11 cellular contexts compared by ENCODE assay signal in the genomic region with DNA sequence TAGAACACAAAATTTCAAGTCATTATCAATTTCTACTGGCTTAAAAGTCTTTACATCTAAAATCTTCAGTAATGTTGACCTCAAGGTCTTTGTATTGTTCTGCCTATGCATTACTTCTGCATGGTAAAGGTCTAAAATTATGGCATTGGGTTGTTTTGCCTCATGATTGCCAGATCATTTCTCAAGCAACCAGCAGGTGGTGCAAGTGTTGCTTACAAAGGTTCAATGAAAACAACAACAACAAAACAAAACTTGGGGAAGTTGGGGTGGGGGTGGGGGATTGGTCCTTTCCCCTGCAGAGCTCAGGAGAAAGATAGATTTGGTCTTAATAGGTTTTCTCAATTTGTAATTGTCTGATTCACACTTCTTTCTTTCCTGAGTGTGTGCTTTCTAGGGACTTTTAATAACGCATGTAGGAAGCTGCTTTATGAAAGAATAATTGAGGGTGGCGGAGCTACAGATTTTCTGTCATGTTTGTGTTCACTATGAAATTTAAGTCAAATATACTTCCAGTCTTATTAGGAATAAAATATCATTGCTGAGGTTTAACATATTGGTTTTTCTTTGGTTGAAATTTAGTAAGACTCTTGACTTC.
DNase-seq lines count a peak whose midpoint lies in the region; ATAC-seq and TF ChIP-seq lines count a peak whose summit lies in the region.
"Had no signal": no experiment of that assay in that cellular context is flagged by ENCODE, and none has a peak within 500 bp of the region (broad histone marks: within the 10 kb centered on the region; RNA-seq: fewer than 3 reads in every experiment).

No MANE protein-coding gene starts in this region.

- no peak overlapping the region for H3K56ac ChIP-seq in IMR-90 (ENCODE audit: extremely low read depth, insufficient read depth, low read length)
- H3K56ac ChIP-seq in mesendoderm (ENCODE audit: low read length), result no peak overlapping the region

- H3K9me3 ChIP-seq in IMR-90 (ENCODE audit: control insufficient read depth, insufficient read depth, low read length) (no peaks in the 10 kb centered on the region), body of pancreas (no peaks in the 10 kb centered on the region), upper lobe of left lung (no peaks in the 10 kb centered on the region)
- H3K9me3 ChIP-seq: esophagus squamous epithelium had no signal

- no peak for ATAC-seq in IMR-90 (ENCODE audit: low read depth)
- no peak for ATAC-seq in body of pancreas
- ATAC-seq in upper lobe of left lung (ENCODE audit: low FRiP score in 2 of 2), result no peak
- no peak for ATAC-seq in naive thymus-derived CD8-positive, alpha-beta T cell
- ATAC-seq: activated CD8-positive, alpha-beta T cell treated with anti-CD3 and anti-CD28 coated beads for 36 hours had no signal

- H3K4me1 Mint-ChIP-seq in naive thymus-derived CD8-positive, alpha-beta T cell, result no peaks in the 10 kb centered on the region

- no peak overlapping the region for H3K23ac ChIP-seq in IMR-90 (ENCODE audit: low read depth, low read length)
- no peak overlapping the region for H3K23ac ChIP-seq in mesendoderm (ENCODE audit: low read length)

- H3K9ac ChIP-seq in IMR-90 (ENCODE audit: low read depth, low read length), result no peak overlapping the region
- H3K9ac ChIP-seq in mesendoderm (ENCODE audit: low read length), result no peak overlapping the region

- intact Hi-C loops in IMR-90 (cut with micrococcal nuclease) (no loop called here), body of pancreas (cut with DNase I) (no loop called here)

- TF ChIP-seq POLR2A in IMR-90 (IDR thresholded peaks at IDR 0.05; ENCODE audit: low read depth, low read length) (no peak), body of pancreas (IDR thresholded peaks at IDR 0.05) (no peak), upper lobe of left lung (IDR thresholded peaks at IDR 0.05) (no peak)

- H3K27ac Mint-ChIP-seq in naive thymus-derived CD8-positive, alpha-beta T cell, result no peak overlapping the region
- H3K27ac Mint-ChIP-seq: activated CD8-positive, alpha-beta T cell treated with anti-CD3 and anti-CD28 coated beads for 36 hours had no signal

- BruUV-seq in IMR-90 (replicated peaks; lab: Mats Ljungman, UMichigan), result no TSS peak

- no peaks in the 10 kb centered on the region for H4K20me1 ChIP-seq in IMR-90 (ENCODE audit: insufficient read depth, low read length)

- H3K18ac ChIP-seq in IMR-90 (ENCODE audit: low read depth, low read length) (no peak overlapping the region), mesendoderm (ENCODE audit: low read length) (no peak overlapping the region)

- H4K91ac ChIP-seq in IMR-90 (ENCODE audit: insufficient read depth, low read depth, low read length), result no peak overlapping the region

- H3K36me3 Mint-ChIP-seq in naive thymus-derived CD8-positive, alpha-beta T cell, result no peaks in the 10 kb centered on the region

- H3K4ac ChIP-seq in IMR-90 (ENCODE audit: low read depth, low read length) (no peak overlapping the region), mesendoderm (ENCODE audit: low read depth, low read length) (no peak overlapping the region)

- H3K27ac ChIP-seq in IMR-90 (ENCODE audit: insufficient read depth, low read length), result no peak overlapping the region
- no peak overlapping the region for H3K27ac ChIP-seq in body of pancreas
- no peak overlapping the region for H3K27ac ChIP-seq in mesendoderm (ENCODE audit: low read depth, low read length)
- no peak overlapping the region for H3K27ac ChIP-seq in upper lobe of left lung
- H3K27ac ChIP-seq: esophagus squamous epithelium had no signal

- peaks cover 2% of the 10 kb centered on the region for H3K36me3 ChIP-seq in IMR-90 (ENCODE audit: control insufficient read depth, insufficient read depth, low read length)
- no peaks in the 10 kb centered on the region for H3K36me3 ChIP-seq in body of pancreas (replicated peaks in 1 of 2; ENCODE audit: insufficient read depth in 1 of 2, low read depth in 2 of 2)
- no peaks in the 10 kb centered on the region for H3K36me3 ChIP-seq in mesendoderm (ENCODE audit: control insufficient read depth, insufficient read depth, low read length)
- H3K36me3 ChIP-seq in upper lobe of left lung, result no peaks in the 10 kb centered on the region
- H3K36me3 ChIP-seq: esophagus squamous epithelium had no signal

- H3K14ac ChIP-seq in IMR-90 (replicated peaks; ENCODE audit: low read depth, low read length), result no peak overlapping the region

- no peak overlapping the region for H4K5ac ChIP-seq in IMR-90 (ENCODE audit: low read depth, low read length)
- no peak overlapping the region for H4K5ac ChIP-seq in mesendoderm (ENCODE audit: low read length)

- no CpG with 5 or more reads among the region's 2 CpGs for WGBS in IMR-90 (ENCODE audit: extremely low coverage in 2 of 2, insufficient read length in 1 of 2), 2 experiments
- WGBS in body of pancreas, 2 donors, result 83 to 96% methylated on average over 2 of the region's 2 CpGs
- WGBS in mesendoderm (ENCODE audit: extremely low coverage, insufficient coverage, low lambda C conversion rate), result no CpG with 5 or more reads among the region's 2 CpGs
- WGBS in upper lobe of left lung, 2 donors, result 90 to 94% methylated on average over 2 of the region's 2 CpGs

- in situ Hi-C loops in IMR-90 (cut with MboI; ENCODE audit: low sequenced_read_pairs), result no loop called here

- H2AK5ac ChIP-seq in IMR-90 (ENCODE audit: low read depth, low read length), result no peak overlapping the region
- no peak overlapping the region for H2AK5ac ChIP-seq in mesendoderm (ENCODE audit: low read length)

- H3K9me3 Mint-ChIP-seq in naive thymus-derived CD8-positive, alpha-beta T cell, result no peaks in the 10 kb centered on the region
- H3K9me3 Mint-ChIP-seq: activated CD8-positive, alpha-beta T cell treated with anti-CD3 and anti-CD28 coated beads for 36 hours had no signal

- CTCF ChIA-PET in IMR-90 (lab: Yijun Ruan, JAX), result no interaction called here

- no peak overlapping the region for H2AK9ac ChIP-seq in IMR-90 (replicated peaks; ENCODE audit: low read depth, low read length, poor library complexity)

- no peaks in the 10 kb centered on the region for H3K79me2 ChIP-seq in mesendoderm (ENCODE audit: control insufficient read depth, insufficient read depth, low read length)

- no peak overlapping the region for H3K4me3 Mint-ChIP-seq in naive thymus-derived CD8-positive, alpha-beta T cell
- H3K4me3 Mint-ChIP-seq: activated CD8-positive, alpha-beta T cell treated with anti-CD3 and anti-CD28 coated beads for 36 hours had no signal

- TF ChIP-seq CTCF in IMR-90 (conservative IDR thresholded peaks at IDR 0.05; ENCODE audit: low read depth, low read length), result peak; percentile 12; the same call in 1 of the 2 replicates
- TF ChIP-seq CTCF in body of pancreas (IDR thresholded peaks at IDR 0.05), result peak in 5 of 7 experiments; percentile 10 to 33 (median 28)
- TF ChIP-seq CTCF in upper lobe of left lung (IDR thresholded peaks at IDR 0.05), result no peak

- H4K8ac ChIP-seq in IMR-90 (ENCODE audit: low read depth in 2 of 2, low read length in 2 of 2) (no peak overlapping the region), mesendoderm (ENCODE audit: low read depth, low read length) (no peak overlapping the region)

- H3K4me3 ChIP-seq in IMR-90 (ENCODE audit: insufficient read depth, low read depth, low read length) (no peak overlapping the region), body of pancreas (no peak overlapping the region), mesendoderm (ENCODE audit: low read length) (no peak overlapping the region), upper lobe of left lung (no peak overlapping the region)
- H3K4me3 ChIP-seq: esophagus squamous epithelium had no signal

- no peak overlapping the region for H2BK20ac ChIP-seq in IMR-90 (ENCODE audit: low read depth, low read length)

- H3K79me1 ChIP-seq in IMR-90 (ENCODE audit: low read depth in 1 of 2, low read length in 2 of 2) (no peaks in the 10 kb centered on the region), mesendoderm (ENCODE audit: low read length) (no peaks in the 10 kb centered on the region)

- TF ChIP-seq RAD21 in IMR-90 (IDR thresholded peaks at IDR 0.05; ENCODE audit: low read length), result no peak

- H3K4me1 ChIP-seq in IMR-90 (ENCODE audit: control insufficient read depth, insufficient read depth, low read length) (no peaks in the 10 kb centered on the region), body of pancreas (no peaks in the 10 kb centered on the region), mesendoderm (ENCODE audit: control insufficient read depth, low read depth, low read length) (no peaks in the 10 kb centered on the region), upper lobe of left lung (no peaks in the 10 kb centered on the region)
- H3K4me1 ChIP-seq: esophagus squamous epithelium had no signal

- H3K27me3 ChIP-seq in IMR-90 (ENCODE audit: control insufficient read depth, insufficient read depth, low read length), result no peaks in the 10 kb centered on the region
- H3K27me3 ChIP-seq in body of pancreas, result no peaks in the 10 kb centered on the region
- no peaks in the 10 kb centered on the region for H3K27me3 ChIP-seq in mesendoderm (ENCODE audit: insufficient read depth, low read length, poor library complexity)
- H3K27me3 ChIP-seq in upper lobe of left lung, result no peaks in the 10 kb centered on the region
- H3K27me3 ChIP-seq: esophagus squamous epithelium had no signal

- H3K27me3 Mint-ChIP-seq in naive thymus-derived CD8-positive, alpha-beta T cell, result no peaks in the 10 kb centered on the region
- H3K27me3 Mint-ChIP-seq: activated CD8-positive, alpha-beta T cell treated with anti-CD3 and anti-CD28 coated beads for 36 hours had no signal

- POLR2A ChIA-PET in IMR-90 (lab: Charles Lee; ENCODE audit: unreplicated experiment), result no interaction called here
- POLR2A ChIA-PET in naive thymus-derived CD8-positive, alpha-beta T cell (lab: Charles Lee), result no interaction called here

- no peak for TF ChIP-seq EP300 in upper lobe of left lung (IDR thresholded peaks at IDR 0.05)

- H3K9me1 ChIP-seq in IMR-90 (ENCODE audit: insufficient read depth, low read length), result no peaks in the 10 kb centered on the region

- no peak overlapping the region for H2BK5ac ChIP-seq in IMR-90 (ENCODE audit: low read depth, low read length, poor library complexity, severe bottlenecking)
- H2BK5ac ChIP-seq in mesendoderm (ENCODE audit: low read length), result no peak overlapping the region

- DNase-seq in ELF-1 (ENCODE audit: low read depth, low spot score) (peak; percentile 37), IMR-90 (no peak), body of pancreas (peak; percentile 3 to 30 (median 12)), mesendoderm (peak; percentile 46), upper lobe of left lung (no peak), GM19240 (ENCODE audit: insufficient read length, low spot score) (no peak), SW 1271 (lab: John Stamatoyannopoulos, UW) (no peak)
- no peak for DNase-seq in naive thymus-derived CD8-positive, alpha-beta T cell
- DNase-seq: activated CD8-positive, alpha-beta T cell treated with anti-CD3 and anti-CD28 coated beads for 36 hours; esophagus squamous epithelium; NCI-H1694 treated with DMSO at 0.1 percent for 48 hours had no signal

- H2BK120ac ChIP-seq in IMR-90 (ENCODE audit: low read depth, low read length) (no peak overlapping the region), mesendoderm (ENCODE audit: low read depth, low read length) (no peak overlapping the region)

- dilution Hi-C loops in IMR-90 (cut with HindIII; ENCODE audit: low sequenced_read_pairs, unreplicated experiment), result no loop called here

- H2BK15ac ChIP-seq in IMR-90 (ENCODE audit: low read depth, low read length) (no peak overlapping the region), mesendoderm (replicated peaks; ENCODE audit: low read depth) (no peak overlapping the region)

- H3K4me2 ChIP-seq in IMR-90 (ENCODE audit: low read depth, low read length) (no peak overlapping the region), mesendoderm (ENCODE audit: low read length) (no peak overlapping the region)

- H2AFZ ChIP-seq in IMR-90 (replicated peaks; ENCODE audit: low read length, poor library complexity), result no peak overlapping the region

Comparison
In these comparisons a context has a peak if more than half of its experiments do, and no peak if none do; other contexts are left out.
1. DNase-seq: peak in ELF-1 (single experiment), body of pancreas (4 of 4) and mesendoderm (single experiment); none in IMR-90 (single experiment), upper lobe of left lung (0 of 2), naive thymus-derived CD8-positive, alpha-beta T cell (0 of 10), GM19240 (single experiment) and SW 1271 (0 of 2).
2. CTCF ChIP-seq: peak in IMR-90 (single experiment) and body of pancreas (5 of 7); none in upper lobe of left lung (0 of 6).